Comparison of ENCODE assay signal across 11 cellular contexts in the genomic region with DNA sequence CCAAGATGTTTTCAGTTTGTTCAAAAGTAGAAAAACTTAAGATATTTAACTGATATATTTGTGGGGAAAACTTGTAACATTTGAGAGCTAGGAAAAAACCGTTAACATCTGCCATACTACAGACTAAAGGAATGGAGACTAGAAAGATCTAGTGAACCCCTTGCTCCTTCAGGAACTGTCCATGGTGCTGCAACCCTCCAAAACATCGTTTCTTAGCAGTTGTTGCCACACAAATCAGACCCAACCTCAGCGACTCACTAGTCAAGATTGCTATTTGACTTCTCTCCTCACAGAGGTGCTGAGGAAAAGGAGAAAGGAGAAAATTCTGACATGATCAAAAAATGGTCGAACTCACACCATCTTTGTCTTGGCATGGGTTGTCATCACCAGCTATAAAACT.
A peak's percentile ranks its signal among the peaks of the same experiment; 100 is the strongest.
DNase-seq lines count a peak whose midpoint lies in the region; TF ChIP-seq lines count a peak whose summit lies in the region.
"Had no signal": no experiment of that assay in that cellular context is flagged by ENCODE, and none has a peak within 500 bp of the region (broad histone marks: within the 10 kb centered on the region; RNA-seq: fewer than 3 reads in every experiment).

No MANE protein-coding gene starts in this region.

- dilution Hi-C loops in mammary epithelial cell (cut with HindIII; ENCODE audit: low sequenced_read_pairs): no loop called here

- no peaks in the 10 kb centered on the region for H3K4me1 ChIP-seq in mammary epithelial cell (ENCODE audit: insufficient read depth, low read length)
- no peaks in the 10 kb centered on the region for H3K4me1 ChIP-seq in mesenchymal stem cell (ENCODE audit: control insufficient read depth, insufficient read depth, low read depth, low read length)
- H3K4me1 ChIP-seq: parathyroid adenoma had no signal

- no peaks in the 10 kb centered on the region for H3K79me2 ChIP-seq in mammary epithelial cell (ENCODE audit: insufficient read depth, low read length)
- H3K79me2 ChIP-seq: parathyroid adenoma had no signal

- TF ChIP-seq CTCF in mammary epithelial cell (conservative IDR thresholded peaks at IDR 0.05 in 1 of 2, IDR thresholded peaks at IDR 0.05 in 1 of 2; ENCODE audit: extremely low read depth in 1 of 2, insufficient read depth in 1 of 2, low read depth in 1 of 2, low read length in 2 of 2): no peak

- H3K9me3 ChIP-seq in MG63: no peaks in the 10 kb centered on the region
- H3K9me3 ChIP-seq in mammary epithelial cell (replicated peaks; ENCODE audit: insufficient read depth, low read length): no peaks in the 10 kb centered on the region
- H3K9me3 ChIP-seq in mesenchymal stem cell (ENCODE audit: control insufficient read depth, low read length): no peaks in the 10 kb centered on the region

- H3K36me3 ChIP-seq in MG63 (no peaks in the 10 kb centered on the region), mammary epithelial cell (ENCODE audit: insufficient read depth, low read length) (no peaks in the 10 kb centered on the region), mesenchymal stem cell (ENCODE audit: control insufficient read depth in 1 of 2, insufficient read depth in 2 of 2, low read depth in 1 of 2, low read length in 2 of 2) (no peaks in the 10 kb centered on the region)

- no peak overlapping the region for H3K4me3 ChIP-seq in MG63
- H3K4me3 ChIP-seq in mammary epithelial cell (replicated peaks in 1 of 3; ENCODE audit: insufficient read depth in 1 of 3, low read depth in 2 of 3, low read length in 3 of 3): no peak overlapping the region
- H3K4me3 ChIP-seq in mesenchymal stem cell (ENCODE audit: insufficient read depth in 1 of 2, low read depth in 1 of 2, low read length in 2 of 2): no peak overlapping the region

- H4K8ac ChIP-seq in mesenchymal stem cell (ENCODE audit: low read length): no peak overlapping the region

- H2BK120ac ChIP-seq in mesenchymal stem cell (ENCODE audit: low read depth, low read length): no peak overlapping the region

- H3K23ac ChIP-seq in mesenchymal stem cell (ENCODE audit: low read length in 2 of 2): no peak overlapping the region

- no peak overlapping the region for H3K14ac ChIP-seq in mesenchymal stem cell (ENCODE audit: low read length in 2 of 2)

- CTCF ChIA-PET in mammary epithelial cell (lab: Charles Lee; ENCODE audit: low non-redundant PET): no interaction called here

- H2BK12ac ChIP-seq in mesenchymal stem cell (ENCODE audit: low read length in 2 of 2): no peak overlapping the region

- H3K27ac ChIP-seq in mammary epithelial cell (ENCODE audit: insufficient read depth, low read depth, low read length) (no peak overlapping the region), mesenchymal stem cell (ENCODE audit: low read length, poor library complexity, severe bottlenecking) (no peak overlapping the region)
- H3K27ac ChIP-seq: parathyroid adenoma had no signal

- intact Hi-C loops in mammary epithelial cell (cut with micrococcal nuclease): no loop called here
- intact Hi-C loops in posterior vena cava (cut with DNase I): no loop called here

- H3K4ac ChIP-seq in mesenchymal stem cell (ENCODE audit: low read depth in 1 of 2, low read length in 2 of 2): no peak overlapping the region

- DNase-seq in GM03348 (ENCODE audit: low spot score) (peak; percentile 22), MG63 (peak; percentile 3), mammary epithelial cell (peak; percentile 22), mesenchymal stem cell (peak; percentile 11), posterior vena cava (ENCODE audit: low spot score) (no peak), cerebellar cortex (ENCODE audit: low spot score) (no peak), NCI-H82 treated with DMSO at 0.1 percent for 48 hours (lab: John Stamatoyannopoulos, UW; ENCODE audit: unreplicated experiment) (no peak)
- no peak for DNase-seq in activated effector memory CD4-positive, alpha-beta T cell treated with Interleukin-2 at 50 U/mL for 16 hours
- DNase-seq: activated T-cell treated with anti-CD3 and anti-CD28 coated beads, Interleukin-2, amount 50 U/mL, for 72 hours; NCI-H510A had no signal

- in situ Hi-C loops in mammary epithelial cell (cut with MboI; ENCODE audit: low sequenced_read_pairs in 2 of 2): no loop called here

- H4K91ac ChIP-seq in mesenchymal stem cell (ENCODE audit: low read length): no peak overlapping the region

- no peak overlapping the region for H2BK5ac ChIP-seq in mesenchymal stem cell (ENCODE audit: low read depth, low read length, poor library complexity, severe bottlenecking)

- H2AFZ ChIP-seq in mammary epithelial cell (ENCODE audit: low read depth, low read length) (no peak overlapping the region), mesenchymal stem cell (ENCODE audit: low read depth, low read length) (no peak overlapping the region)
- H2AFZ ChIP-seq: parathyroid adenoma had no signal

- no peak overlapping the region for H3K4me2 ChIP-seq in mammary epithelial cell (ENCODE audit: insufficient read depth, low read depth, low read length)
- H3K4me2 ChIP-seq in mesenchymal stem cell (ENCODE audit: low read length, poor library complexity, severe bottlenecking): no peak overlapping the region

- H3K18ac ChIP-seq in mesenchymal stem cell (ENCODE audit: low read depth in 1 of 2, low read length in 2 of 2): no peak overlapping the region

- no peak overlapping the region for H2BK15ac ChIP-seq in mesenchymal stem cell (ENCODE audit: low read depth, poor library complexity, severe bottlenecking)

- H3K9ac ChIP-seq in mammary epithelial cell (ENCODE audit: insufficient read depth, low read length) (no peak overlapping the region), mesenchymal stem cell (ENCODE audit: low read length) (no peak overlapping the region)
- H3K9ac ChIP-seq: parathyroid adenoma had no signal

- no peaks in the 10 kb centered on the region for H3K79me1 ChIP-seq in mesenchymal stem cell (replicated peaks; ENCODE audit: low read length, poor library complexity, severe bottlenecking)

- no peaks in the 10 kb centered on the region for H4K20me1 ChIP-seq in mammary epithelial cell (ENCODE audit: insufficient read depth, low read length)

- H2AK5ac ChIP-seq in mesenchymal stem cell (ENCODE audit: low read length, severe bottlenecking): no peak overlapping the region

- no TSS peak for BruUV-seq in mammary epithelial cell (replicated peaks; lab: Mats Ljungman, UMichigan)

- WGBS in mammary epithelial cell (ENCODE audit: low coverage, missing lambda C conversion rate): 11% methylated on average over 3 of the region's 4 CpGs
- 0% methylated on average over 2 of the region's 4 CpGs for WGBS in mesenchymal stem cell

- H3K27me3 ChIP-seq in MG63 (no peaks in the 10 kb centered on the region), mammary epithelial cell (ENCODE audit: insufficient read depth, low read length) (no peaks in the 10 kb centered on the region), mesenchymal stem cell (ENCODE audit: control insufficient read depth in 1 of 2, insufficient read depth in 1 of 2, low read length in 2 of 2) (no peaks in the 10 kb centered on the region)

Comparison
In these comparisons a context has a peak if more than half of its experiments do, and no peak if none do; other contexts are left out.
1. DNase-seq: peak in GM03348 (single experiment), MG63 (single experiment), mammary epithelial cell (single experiment) and mesenchymal stem cell (single experiment); none in posterior vena cava (single experiment), cerebellar cortex (single experiment), NCI-H82 treated with DMSO at 0.1 percent for 48 hours (single experiment) and activated effector memory CD4-positive, alpha-beta T cell treated with Interleukin-2 at 50 U/mL for 16 hours (single experiment).